14 cellular contexts compared by ENCODE assay signal in genomic region chr4:58191086-58191485, GRCh38.
DNase-seq lines count a peak whose midpoint lies in the region; ATAC-seq and TF ChIP-seq lines count a peak whose summit lies in the region.
"Had no signal": no experiment of that assay in that cellular context is flagged by ENCODE, and none has a peak within 500 bp of the region (broad histone marks: within the 10 kb centered on the region; RNA-seq: fewer than 3 reads in every experiment).

No MANE protein-coding gene starts in this region.

- TF ChIP-seq CTCF in MCF 10A (IDR thresholded peaks at IDR 0.05; ENCODE audit: unreplicated experiment): no peak
- no peak for TF ChIP-seq CTCF in breast epithelium (IDR thresholded peaks at IDR 0.05)
- TF ChIP-seq CTCF in endodermal cell (conservative IDR thresholded peaks at IDR 0.05): no peak
- TF ChIP-seq CTCF in vagina (IDR thresholded peaks at IDR 0.05): no peak

- H3K4me1 Mint-ChIP-seq in MCF 10A (ENCODE audit: insufficient read depth, unreplicated experiment): peaks cover 15% of the 10 kb centered on the region
- H3K4me1 Mint-ChIP-seq in endodermal cell: peaks cover 22% of the 10 kb centered on the region
- no peaks in the 10 kb centered on the region for H3K4me1 Mint-ChIP-seq in T-helper 2 cell treated with Interferon-gamma antibody and Interleukin-4, amounts not matched to agents 5 μg/mL and 100 μg/mL, for 36 hours (ENCODE audit: low read depth)
- H3K4me1 Mint-ChIP-seq: B cell had no signal

- no peaks in the 10 kb centered on the region for H3K27me3 ChIP-seq in breast epithelium
- no peaks in the 10 kb centered on the region for H3K27me3 ChIP-seq in endodermal cell (ENCODE audit: control insufficient read depth, insufficient read depth, low read length, poor library complexity, severe bottlenecking)
- no peaks in the 10 kb centered on the region for H3K27me3 ChIP-seq in vagina

- H3K4me3 ChIP-seq in breast epithelium: no peak overlapping the region
- H3K4me3 ChIP-seq in endodermal cell (ENCODE audit: low read length): peak overlapping the region; percentile 4
- H3K4me3 ChIP-seq in vagina: no peak overlapping the region

- TF ChIP-seq POLR2A in breast epithelium (IDR thresholded peaks at IDR 0.05): no peak
- no peak for TF ChIP-seq POLR2A in vagina (IDR thresholded peaks at IDR 0.05)

- intact Hi-C loops in MCF 10A (cut with micrococcal nuclease) (no loop called here), breast epithelium (cut with DNase I; ENCODE audit: low total_unique reads) (no loop called here), vagina (cut with DNase I) (no loop called here)

- H3K4me3 Mint-ChIP-seq in MCF 10A (ENCODE audit: unreplicated experiment) (no peak overlapping the region), endodermal cell (no peak overlapping the region)
- H3K4me3 Mint-ChIP-seq in T-helper 2 cell treated with Interferon-gamma antibody and Interleukin-4, amounts not matched to agents 5 μg/mL and 100 μg/mL, for 36 hours: no peak overlapping the region
- H3K4me3 Mint-ChIP-seq: B cell; CD4-positive, alpha-beta T cell had no signal

- H3K36me3 Mint-ChIP-seq in MCF 10A (ENCODE audit: insufficient read depth, unreplicated experiment) (no peaks in the 10 kb centered on the region), endodermal cell (ENCODE audit: low read depth) (peaks cover 11% of the 10 kb centered on the region)
- H3K36me3 Mint-ChIP-seq in T-helper 2 cell treated with Interferon-gamma antibody and Interleukin-4, amounts not matched to agents 5 μg/mL and 100 μg/mL, for 36 hours (ENCODE audit: low read depth): no peaks in the 10 kb centered on the region

- H3K27ac Mint-ChIP-seq in MCF 10A (ENCODE audit: low read depth, unreplicated experiment) (no peak overlapping the region), endodermal cell (peak overlapping the region; percentile 93)
- no peak overlapping the region for H3K27ac Mint-ChIP-seq in T-helper 2 cell treated with Interferon-gamma antibody and Interleukin-4, amounts not matched to agents 5 μg/mL and 100 μg/mL, for 36 hours
- H3K27ac Mint-ChIP-seq: B cell; CD4-positive, alpha-beta T cell had no signal

- POLR2A ChIA-PET in MCF 10A (lab: Yijun Ruan, JAX): interaction anchor here (0.5 kb wide), 1 partner anchor 705 kb away, joined by 3 read pairs; no protein-coding TSS in a partner anchor

- H3K27me3 Mint-ChIP-seq in MCF 10A (ENCODE audit: insufficient read depth, unreplicated experiment) (no peaks in the 10 kb centered on the region), endodermal cell (ENCODE audit: insufficient read depth) (no peaks in the 10 kb centered on the region)
- H3K27me3 Mint-ChIP-seq in T-helper 2 cell treated with Interferon-gamma antibody and Interleukin-4, amounts not matched to agents 5 μg/mL and 100 μg/mL, for 36 hours (ENCODE audit: low read depth): no peaks in the 10 kb centered on the region
- H3K27me3 Mint-ChIP-seq: B cell; CD4-positive, alpha-beta T cell had no signal

- CTCF ChIA-PET in MCF 10A (lab: Yijun Ruan, JAX): interaction anchor here (0.6 to 1.5 kb wide), 2 partner anchors 32 to 857 kb away, joined by 4 read pairs; no protein-coding TSS in a partner anchor

- H3K27ac ChIP-seq in breast epithelium (no peak overlapping the region), endodermal cell (ENCODE audit: low read depth, low read length) (no peak overlapping the region), vagina (no peak overlapping the region)

- H3K9me3 Mint-ChIP-seq in MCF 10A (ENCODE audit: unreplicated experiment) (peaks cover 2% of the 10 kb centered on the region), endodermal cell (peaks cover 29% of the 10 kb centered on the region)
- peaks cover 31% of the 10 kb centered on the region for H3K9me3 Mint-ChIP-seq in T-helper 2 cell treated with Interferon-gamma antibody and Interleukin-4, amounts not matched to agents 5 μg/mL and 100 μg/mL, for 36 hours

- H3K9ac ChIP-seq in endodermal cell (ENCODE audit: extremely low read depth, low read length, poor library complexity, severe bottlenecking): no peak overlapping the region

- H3K4me1 ChIP-seq in breast epithelium: no peaks in the 10 kb centered on the region
- peaks cover 5% of the 10 kb centered on the region for H3K4me1 ChIP-seq in endodermal cell (ENCODE audit: control insufficient read depth, insufficient read depth, low read length)
- H3K4me1 ChIP-seq in vagina: no peaks in the 10 kb centered on the region

- H3K36me3 ChIP-seq in breast epithelium (no peaks in the 10 kb centered on the region), endodermal cell (ENCODE audit: control insufficient read depth, insufficient read depth, low read length) (no peaks in the 10 kb centered on the region), vagina (no peaks in the 10 kb centered on the region)

- DNase-seq in MCF 10A (ENCODE audit: unreplicated experiment) (peak; percentile 16), breast epithelium (ENCODE audit: low spot score in 2 of 2) (no peak), NCI-H146 (lab: John Stamatoyannopoulos, UW) (peak; percentile 69), endodermal cell (no peak), vagina (ENCODE audit: extremely low spot score in 2 of 2) (no peak)
- DNase-seq in T-helper 2 cell treated with Interferon-gamma antibody and Interleukin-4, amounts not matched to agents 5 μg/mL and 100 μg/mL, for 36 hours (ENCODE audit: low spot score): no peak
- DNase-seq: C1 segment of cervical spinal cord; CD4-positive, alpha-beta T cell; DMS153; DMS79 treated with DMSO at 0.1 percent for 48 hours; GF-D8; H7 had no signal

- H3K9me3 ChIP-seq in breast epithelium (peaks cover 0 to 13% of the 10 kb centered on the region in 2 donors), endodermal cell (ENCODE audit: control insufficient read depth, low read length) (peaks cover 55% of the 10 kb centered on the region), vagina (no peaks in the 10 kb centered on the region)

- BruUV-seq in MCF 10A (replicated peaks; lab: Mats Ljungman, UMichigan): no TSS peak

- 90% methylated on average over 5 of the region's 5 CpGs; no CpG with 5 or more reads in 1 of the 2 experiments for WGBS in endodermal cell (ENCODE audit: insufficient coverage in 1 of 2, insufficient read length in 1 of 2), 2 experiments

- no peak for ATAC-seq in GM18502 (IDR thresholded peaks at IDR 0.05; ENCODE audit: poor library complexity, unreplicated experiment)

Comparison
In these comparisons a context has a peak if more than half of its experiments do, and no peak if none do; other contexts are left out.
1. DNase-seq: peak in MCF 10A (single experiment) and NCI-H146 (single experiment); none in breast epithelium (0 of 2), endodermal cell (single experiment), T-helper 2 cell treated with Interferon-gamma antibody and Interleukin-4, amounts not matched to agents 5 μg/mL and 100 μg/mL, for 36 hours (single experiment) and vagina (0 of 2).